In the genomic region with DNA sequence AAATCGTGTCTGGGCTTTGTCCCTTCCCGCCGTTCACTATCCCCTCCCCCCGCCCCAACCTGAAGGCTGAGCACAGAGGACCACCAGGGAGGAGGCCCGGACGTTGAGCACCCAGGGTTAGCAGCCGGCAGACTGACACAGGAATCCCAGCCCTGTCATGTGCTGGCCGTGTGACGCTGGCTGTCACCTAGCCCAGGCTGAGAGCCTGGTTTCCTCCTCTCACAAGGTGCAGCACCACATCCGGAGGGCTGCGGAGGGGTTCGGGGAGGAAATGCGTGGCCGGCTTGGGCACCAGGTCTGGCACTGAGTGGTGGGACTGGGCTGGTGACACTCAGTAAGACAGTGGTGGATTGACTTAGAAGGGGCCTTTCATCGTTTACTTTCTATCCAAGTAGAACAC, we compare ENCODE assay signal across 9 cellular contexts. TPM values are rescaled to one million over a fixed set of nuclear protein-coding genes. Genes with fewer than 3 reads are reported as not detected.
DNase-seq lines count a peak whose midpoint lies in the region; ATAC-seq and TF ChIP-seq lines count a peak whose summit lies in the region.
"Had no signal": no experiment of that assay in that cellular context is flagged by ENCODE, and none has a peak within 500 bp of the region (broad histone marks: within the 10 kb centered on the region; RNA-seq: fewer than 3 reads in every experiment).

No MANE protein-coding gene starts in this region.

- DNase-seq in T-helper 17 cell (peak; percentile 44 to 67 (median 64)), neural progenitor cell (ENCODE audit: low spot score) (peak; percentile 34), endothelial cell (ENCODE audit: low spot score) (no peak)
- peak; percentile 42 for DNase-seq in activated T-helper 9 cell treated with anti-CD3 and anti-CD28 coated beads, Interleukin-2, amount 50 U/mL, for 16 hours (ENCODE audit: low read depth)

- TF ChIP-seq CTCF in neural progenitor cell (IDR thresholded peaks at IDR 0.05): no peak
- TF ChIP-seq CTCF in endothelial cell (IDR thresholded peaks at IDR 0.05; ENCODE audit: unreplicated experiment): no peak

- peaks cover 10% of the 10 kb centered on the region for H3K9me3 Mint-ChIP-seq in neural progenitor cell
- no peaks in the 10 kb centered on the region for H3K9me3 Mint-ChIP-seq in endothelial cell (ENCODE audit: unreplicated experiment)

- H3K27me3 Mint-ChIP-seq in T-helper 17 cell (no peaks in the 10 kb centered on the region), neural progenitor cell (ENCODE audit: insufficient read depth, low read depth) (peaks cover 3% of the 10 kb centered on the region), endothelial cell (ENCODE audit: unreplicated experiment) (peaks cover 6% of the 10 kb centered on the region)

- H3K4me1 ChIP-seq in BLaER1 treated with 17β-estradiol and CSF1 and Interleukin-3, amounts not matched to agents 10 nM and 100 nM: peaks cover 13 to 53% (median 44%) of the 10 kb centered on the region in 10 experiments
- H3K4me1 ChIP-seq in neural progenitor cell: peaks cover 28% of the 10 kb centered on the region

- peak overlapping the region; percentile 38 to 86 (median 75) for H3K4me2 ChIP-seq in BLaER1 treated with 17β-estradiol and CSF1 and Interleukin-3, amounts not matched to agents 10 nM and 100 nM
- H3K4me2 ChIP-seq in neural progenitor cell: peak overlapping the region; percentile 53

- H3K4me3 Mint-ChIP-seq in T-helper 17 cell (peak overlapping the region; percentile 52), neural progenitor cell (peak overlapping the region; percentile 73), endothelial cell (ENCODE audit: unreplicated experiment) (no peak overlapping the region)

- H3K9ac ChIP-seq in BLaER1 treated with 17β-estradiol and CSF1 and Interleukin-3, amounts not matched to agents 10 nM and 100 nM: peak overlapping the region in 5 of 11 experiments; percentile 4 to 63 (median 33); a peak in 5 of 22 replicates
- no peak overlapping the region for H3K9ac ChIP-seq in neural progenitor cell
- H3K9ac ChIP-seq: GM23248 had no signal

- peak overlapping the region in 1 of 11 experiments; percentile 8; a peak in 2 of 22 replicates for H3K27ac ChIP-seq in BLaER1 treated with 17β-estradiol and CSF1 and Interleukin-3, amounts not matched to agents 10 nM and 100 nM
- H3K27ac ChIP-seq in neural progenitor cell: no peak overlapping the region
- H3K27ac ChIP-seq: GM23248 had no signal

- H3K79me2 ChIP-seq in neural progenitor cell (ENCODE audit: low read depth): peaks cover 2% of the 10 kb centered on the region

- peaks cover 0 to 2% (median 0%) of the 10 kb centered on the region in 11 experiments; a peak in 1 of 22 replicates for H4K20me1 ChIP-seq in BLaER1 treated with 17β-estradiol and CSF1 and Interleukin-3, amounts not matched to agents 10 nM and 100 nM
- H4K20me1 ChIP-seq in neural progenitor cell (ENCODE audit: low read depth): no peaks in the 10 kb centered on the region

- H2AFZ ChIP-seq in neural progenitor cell (replicated peaks): no peak overlapping the region
- H2AFZ ChIP-seq: GM23248 had no signal

- no peaks in the 10 kb centered on the region for H3K27me3 ChIP-seq in BLaER1 treated with 17β-estradiol and CSF1 and Interleukin-3, amounts not matched to agents 10 nM and 100 nM
- no peaks in the 10 kb centered on the region for H3K27me3 ChIP-seq in neural progenitor cell

- H3K4me1 Mint-ChIP-seq in T-helper 17 cell: peaks cover 19% of the 10 kb centered on the region
- peaks cover 35% of the 10 kb centered on the region for H3K4me1 Mint-ChIP-seq in neural progenitor cell
- peaks cover 2% of the 10 kb centered on the region for H3K4me1 Mint-ChIP-seq in endothelial cell (ENCODE audit: unreplicated experiment)

- H3F3A ChIP-seq in neural progenitor cell (ENCODE audit: low read depth): peaks cover 25% of the 10 kb centered on the region

- H3K27ac Mint-ChIP-seq in T-helper 17 cell (peak overlapping the region; percentile 79), neural progenitor cell (peak overlapping the region; percentile 72), endothelial cell (ENCODE audit: unreplicated experiment) (no peak overlapping the region)

- H3K36me3 Mint-ChIP-seq in T-helper 17 cell (ENCODE audit: low read depth): no peaks in the 10 kb centered on the region
- H3K36me3 Mint-ChIP-seq in neural progenitor cell: no peaks in the 10 kb centered on the region
- peaks cover 3% of the 10 kb centered on the region for H3K36me3 Mint-ChIP-seq in endothelial cell (ENCODE audit: low read depth, unreplicated experiment)

- peaks cover 0 to 10% (median 0%) of the 10 kb centered on the region in 11 experiments; a peak in 1 of 22 replicates for H3K36me3 ChIP-seq in BLaER1 treated with 17β-estradiol and CSF1 and Interleukin-3, amounts not matched to agents 10 nM and 100 nM
- no peaks in the 10 kb centered on the region for H3K36me3 ChIP-seq in neural progenitor cell

- no peak overlapping the region for H3K4me3 ChIP-seq in BLaER1 treated with 17β-estradiol and CSF1 and Interleukin-3, amounts not matched to agents 10 nM and 100 nM
- no peak overlapping the region for H3K4me3 ChIP-seq in neural progenitor cell
- H3K4me3 ChIP-seq: GM23248 had no signal

- H3K9me3 ChIP-seq in BLaER1 treated with 17β-estradiol and CSF1 and Interleukin-3, amounts not matched to agents 10 nM and 100 nM (replicated peaks in 1 of 11): peaks cover 27 to 50% (median 36%) of the 10 kb centered on the region in 11 experiments
- H3K9me3 ChIP-seq in T-helper 17 cell (ENCODE audit: control insufficient read depth, low read length, poor library complexity, severe bottlenecking) (no peaks in the 10 kb centered on the region), neural progenitor cell (ENCODE audit: low read depth) (no peaks in the 10 kb centered on the region)

- ATAC-seq in T-helper 17 cell (peak; percentile 48), HG03342 (IDR thresholded peaks at IDR 0.05; ENCODE audit: unreplicated experiment) (no peak), GM18867 (IDR thresholded peaks at IDR 0.05; ENCODE audit: unreplicated experiment) (no peak), GM18502 (IDR thresholded peaks at IDR 0.05; ENCODE audit: poor library complexity, unreplicated experiment) (no peak)

RNA-seq across cellular contexts. Expression of gene LSM14B, which starts 4.6 kb away (rescaled TPM):
- total RNA-seq in T-helper 17 cell (10 to 100 TPM; 32.3 to 34.1 TPM), neural progenitor cell (ENCODE audit: low replicate concordance) (52.6 and 82.1 TPM in 2 replicates), endothelial cell (ENCODE audit: unreplicated experiment) (35.3 TPM)

RNA-seq across cellular contexts. Expression of gene PSMA7, which starts 25.5 kb away (rescaled TPM):
- total RNA-seq in T-helper 17 cell (100 to 1,000 TPM; 144 to 158 TPM), neural progenitor cell (ENCODE audit: low replicate concordance) (237 and 310 TPM in 2 replicates), endothelial cell (ENCODE audit: unreplicated experiment) (302 TPM)

RNA-seq across cellular contexts. Expression of gene SS18L1, which starts 25.9 kb away (rescaled TPM):
- total RNA-seq in T-helper 17 cell: 10 to 100 TPM; 13.1 to 16.0 TPM
- total RNA-seq in neural progenitor cell (ENCODE audit: low replicate concordance): 25.5 and 26.1 TPM in 2 replicates
- 17.5 TPM for total RNA-seq in endothelial cell (ENCODE audit: unreplicated experiment)

RNA-seq across cellular contexts. Expression of gene TAF4, which starts 52.0 kb away (rescaled TPM):
- total RNA-seq in T-helper 17 cell (10 to 100 TPM; 17.8 to 19.5 TPM), neural progenitor cell (ENCODE audit: low replicate concordance) (9.9 and 10.8 TPM in 2 replicates), endothelial cell (ENCODE audit: unreplicated experiment) (14.2 TPM)
